In genomic region chr1:42335809-42336518, GRCh38 we compare ENCODE assay signal across 8 cellular contexts. TPM values are rescaled to one million over a fixed set of nuclear protein-coding genes. Genes with fewer than 3 reads are reported as not detected.
A peak's percentile ranks its signal among the peaks of the same experiment; 100 is the strongest.
DNase-seq lines count a peak whose midpoint lies in the region; ATAC-seq and TF ChIP-seq lines count a peak whose summit lies in the region.

No MANE protein-coding gene starts in this region.

- H3K4me3 ChIP-seq in HUES48 (ENCODE audit: low read depth, low read length) = peak overlapping the region; percentile 87
- peak overlapping the region; percentile 90 to 99 (median 92) for H3K4me3 ChIP-seq in esophagus muscularis mucosa

- no peak for TF ChIP-seq POLR2A in esophagus muscularis mucosa (IDR thresholded peaks at IDR 0.05; ENCODE audit: low read depth)

- H3K36me3 ChIP-seq in HUES48 (ENCODE audit: control insufficient read depth, insufficient read depth, low read length) = no peaks in the 10 kb centered on the region
- H3K36me3 ChIP-seq in esophagus muscularis mucosa = no peaks in the 10 kb centered on the region

- H3K4me1 ChIP-seq in HUES48 (ENCODE audit: control insufficient read depth, insufficient read depth, low read length) (peaks cover 37% of the 10 kb centered on the region), esophagus muscularis mucosa (peaks cover 28 to 43% (median 36%) of the 10 kb centered on the region in 4 donors)

- TF ChIP-seq CTCF in esophagus muscularis mucosa (IDR thresholded peaks at IDR 0.05) (no peak), nephron progenitor cell (IDR thresholded peaks at IDR 0.05) (no peak)

- H3K27me3 ChIP-seq in HUES48 (ENCODE audit: control insufficient read depth, insufficient read depth, low read length) (no peaks in the 10 kb centered on the region), esophagus muscularis mucosa (no peaks in the 10 kb centered on the region)

- H3K36me3 Mint-ChIP-seq in nephron progenitor cell (ENCODE audit: low read depth) = peaks cover 10% of the 10 kb centered on the region

- 9% methylated on average over 9 of the region's 9 CpGs for WGBS in esophagus muscularis mucosa

- intact Hi-C loops in esophagus muscularis mucosa (cut with DNase I) = loop anchor here (5.0 to 10.0 kb wide), 4 partner anchors 121 to 349 kb away; partner anchors contain the start of genes PPCS, YBX1 and ZMYND12

- no peaks in the 10 kb centered on the region for H3K9me3 Mint-ChIP-seq in nephron progenitor cell

- DNase-seq in EL (peak; percentile 59), SK-N-DZ (ENCODE audit: low spot score) (peak; percentile 34), esophagus muscularis mucosa (ENCODE audit: extremely low spot score) (no peak), nephron progenitor cell (no peak)

- peaks cover 60% of the 10 kb centered on the region for H3K4me1 Mint-ChIP-seq in nephron progenitor cell

- H3K9me3 ChIP-seq in HUES48 (ENCODE audit: control insufficient read depth, insufficient read depth, low read length) = no peaks in the 10 kb centered on the region
- no peaks in the 10 kb centered on the region for H3K9me3 ChIP-seq in esophagus muscularis mucosa

- peak overlapping the region; percentile 96 for H3K27ac ChIP-seq in HUES48 (ENCODE audit: low read depth, low read length)
- peak overlapping the region; percentile 92 to 97 (median 96) for H3K27ac ChIP-seq in esophagus muscularis mucosa (replicated peaks in 1 of 4)

- peak overlapping the region; percentile 90 for H3K27ac Mint-ChIP-seq in nephron progenitor cell

- no peaks in the 10 kb centered on the region for H3K27me3 Mint-ChIP-seq in nephron progenitor cell (ENCODE audit: low read depth, poor library complexity)

- peak overlapping the region; percentile 78 for H3K9ac ChIP-seq in HUES48 (ENCODE audit: low read depth, low read length)

- H3K4me3 Mint-ChIP-seq in nephron progenitor cell = peak overlapping the region; percentile 86

- no peak for TF ChIP-seq EP300 in esophagus muscularis mucosa (IDR thresholded peaks at IDR 0.05)

- no peak for ATAC-seq in GM19023 (IDR thresholded peaks at IDR 0.05; ENCODE audit: unreplicated experiment)
- no peak for ATAC-seq in GM18909 (IDR thresholded peaks at IDR 0.05; ENCODE audit: poor library complexity, unreplicated experiment)
- no peak for ATAC-seq in HG02970 (IDR thresholded peaks at IDR 0.05; ENCODE audit: low FRiP score, unreplicated experiment)

RNA-seq across cellular contexts. Expression of gene FOXJ3, which starts 0.9 kb away (rescaled TPM):
- 29.8 and 32.8 TPM in 2 replicates for polyA plus RNA-seq in SK-N-DZ (2014; cell fraction: cytosol; rRNA removed)
- polyA plus RNA-seq in SK-N-DZ (2014; cell fraction: nucleus; rRNA removed) = 29.9 and 34.6 TPM in 2 replicates
- total RNA-seq in esophagus muscularis mucosa = 10 to 100 TPM; 34.5 to 40.0 (median 36.1) TPM

RNA-seq across cellular contexts. Expression of gene RIMKLA, which starts 44.6 kb away (rescaled TPM):
- 3.1 and 3.5 TPM in 2 replicates for polyA plus RNA-seq in SK-N-DZ (2014; cell fraction: cytosol; rRNA removed)
- polyA plus RNA-seq in SK-N-DZ (2014; cell fraction: nucleus; rRNA removed) = 1.5 and 2.6 TPM in 2 replicates
- 1 to 10 TPM; 1.8 to 5.3 (median 3.4) TPM for total RNA-seq in esophagus muscularis mucosa

Comparison
In these comparisons a context has a peak if more than half of its experiments do, and no peak if none do; other contexts are left out.
1. DNase-seq: peak in EL (single experiment) and SK-N-DZ (single experiment); none in esophagus muscularis mucosa (single experiment) and nephron progenitor cell (single experiment).